17 cellular contexts compared by ENCODE assay signal in genomic region chr3:18234717-18235335, GRCh38.
DNase-seq lines count a peak whose midpoint lies in the region; ATAC-seq and TF ChIP-seq lines count a peak whose summit lies in the region.
"Had no signal": no experiment of that assay in that cellular context is flagged by ENCODE, and none has a peak within 500 bp of the region (broad histone marks: within the 10 kb centered on the region; RNA-seq: fewer than 3 reads in every experiment).

No MANE protein-coding gene starts in this region.

- H3K27me3 ChIP-seq in parathyroid adenoma (ENCODE audit: control insufficient read depth, insufficient read depth, low read length) = no peaks in the 10 kb centered on the region
- H3K27me3 ChIP-seq: gastrocnemius medialis, upper lobe of right lung had no signal

- H3K27ac ChIP-seq in parathyroid adenoma = no peak overlapping the region
- H3K27ac ChIP-seq: A549, gastrocnemius medialis, prostate gland, upper lobe of right lung had no signal

- peak; percentile 7 to 21 for DNase-seq in NCI-H2081 (lab: John Stamatoyannopoulos, UW)
- DNase-seq in NCI-H2081 treated with DMSO at 0.1 percent for 48 hours (lab: John Stamatoyannopoulos, UW) = no peak
- peak; percentile 55 for DNase-seq in NCI-H748 (lab: John Stamatoyannopoulos, UW; ENCODE audit: unreplicated experiment)
- DNase-seq in fibroblast of the aortic adventitia (ENCODE audit: low read depth) = peak; percentile 72
- DNase-seq in GF-D8 (lab: John Stamatoyannopoulos, UW) = no peak
- DNase-seq in UCSD-AML1 (lab: John Stamatoyannopoulos, UW; ENCODE audit: unreplicated experiment) = no peak
- DNase-seq: activated CD4-positive, alpha-beta memory T cell treated with anti-CD3 and anti-CD28 coated beads, Interleukin-2, amount 10 ng/mL, durations not matched to agents 7 days and 5 days; cerebellar nuclear complex; DMS79 treated with DMSO at 0.1 percent for 48 hours; gastrocnemius medialis; natural killer cell; stimulated activated naive CD8-positive, alpha-beta T cell treated with anti-CD3 and anti-CD28 coated beads, Interleukin-15, Interleukin-2, amounts not matched to agents 100 U/mL and 50 U/mL, for 24 hours; upper lobe of right lung had no signal

- H3K4me3 ChIP-seq in fibroblast of the aortic adventitia (ENCODE audit: low read depth, low read length) = no peak overlapping the region
- H3K4me3 ChIP-seq in parathyroid adenoma (ENCODE audit: low read depth, low read length) = no peak overlapping the region
- H3K4me3 ChIP-seq: A549, gastrocnemius medialis, prostate gland, upper lobe of right lung had no signal

- peak overlapping the region; percentile 36 for H2AFZ ChIP-seq in parathyroid adenoma

- TF ChIP-seq CTCF in fibroblast of the aortic adventitia (IDR thresholded peaks at IDR 0.05; ENCODE audit: insufficient read depth, low read length) (no peak), parathyroid adenoma (IDR thresholded peaks at IDR 0.05) (no peak)

- no peaks in the 10 kb centered on the region for H3K36me3 ChIP-seq in parathyroid adenoma (ENCODE audit: control insufficient read depth, insufficient read depth, low read length)
- H3K36me3 ChIP-seq: gastrocnemius medialis, prostate gland, upper lobe of right lung had no signal

- no peak overlapping the region for H3K4me2 ChIP-seq in parathyroid adenoma (ENCODE audit: low read length)
- H3K4me2 ChIP-seq: A549 had no signal

- H3K4me1 ChIP-seq in parathyroid adenoma = no peaks in the 10 kb centered on the region
- H3K4me1 ChIP-seq: A549, gastrocnemius medialis, prostate gland, upper lobe of right lung had no signal

- no peak overlapping the region for H3K9ac ChIP-seq in parathyroid adenoma

- no peak for ATAC-seq in GM21390 (IDR thresholded peaks at IDR 0.05; ENCODE audit: unreplicated experiment)
- ATAC-seq: A549; gastrocnemius medialis; natural killer cell; stimulated activated naive CD8-positive, alpha-beta T cell treated with anti-CD3 and anti-CD28 coated beads, Interleukin-15, Interleukin-2, amounts not matched to agents 100 U/mL and 50 U/mL, for 24 hours; upper lobe of right lung had no signal

- no peaks in the 10 kb centered on the region for H3K79me2 ChIP-seq in parathyroid adenoma

- no peaks in the 10 kb centered on the region for H3K9me3 ChIP-seq in parathyroid adenoma (ENCODE audit: control insufficient read depth, low read length)
- H3K9me3 ChIP-seq: A549, gastrocnemius medialis, prostate gland, upper lobe of right lung had no signal

Comparison
In these comparisons a context has a peak if more than half of its experiments do, and no peak if none do; other contexts are left out.
1. DNase-seq: peak in NCI-H2081 (2 of 2), NCI-H748 (single experiment) and fibroblast of the aortic adventitia (single experiment); none in NCI-H2081 treated with DMSO at 0.1 percent for 48 hours (single experiment), GF-D8 (single experiment) and UCSD-AML1 (single experiment).